Comparison of ENCODE assay signal across 29 cellular contexts in genomic region chr12:131946757-131947156, GRCh38. TPM values are rescaled to one million over a fixed set of nuclear protein-coding genes. Genes with fewer than 3 reads are reported as not detected.
A peak's percentile ranks its signal among the peaks of the same experiment; 100 is the strongest.
DNase-seq lines count a peak whose midpoint lies in the region; ATAC-seq and TF ChIP-seq lines count a peak whose summit lies in the region.
"Had no signal": no experiment of that assay in that cellular context is flagged by ENCODE, and none has a peak within 500 bp of the region (broad histone marks: within the 10 kb centered on the region; RNA-seq: fewer than 3 reads in every experiment).

No MANE protein-coding gene starts in this region.

- no peaks in the 10 kb centered on the region for H3K27me3 ChIP-seq in CD8-positive, alpha-beta T cell (ENCODE audit: insufficient read depth, low read length)
- H3K27me3 ChIP-seq: breast epithelium, colonic mucosa, neural progenitor cell, right lobe of liver, transverse colon had no signal

- H3K27ac ChIP-seq in CD8-positive, alpha-beta T cell (ENCODE audit: low read depth, low read length): no peak overlapping the region
- H3K27ac ChIP-seq: colonic mucosa, neural progenitor cell, right lobe of liver, SK-N-MC had no signal

- no peaks in the 10 kb centered on the region for H3K9me3 Mint-ChIP-seq in CD8-positive, alpha-beta T cell
- H3K9me3 Mint-ChIP-seq in WTC11: no peaks in the 10 kb centered on the region
- H3K9me3 Mint-ChIP-seq: CD4-positive, alpha-beta memory T cell; immature natural killer cell; neural progenitor cell had no signal

- ATAC-seq in CD8-positive, alpha-beta T cell: no peak
- no peak for ATAC-seq in WTC11
- ATAC-seq in omental fat pad (ENCODE audit: low FRiP score): no peak
- ATAC-seq: activated CD4-positive, CD25-positive, alpha-beta regulatory T cell treated with anti-CD3 and anti-CD28 coated beads, Interleukin-2, amount 50 U/mL, for 24 hours; right lobe of liver had no signal

- no peak overlapping the region for H3K4me3 Mint-ChIP-seq in CD8-positive, alpha-beta T cell
- H3K4me3 Mint-ChIP-seq in WTC11: no peak overlapping the region
- H3K4me3 Mint-ChIP-seq: memory B cell, neural progenitor cell had no signal

- CTCF ChIA-PET in CD8-positive, alpha-beta T cell (lab: Charles Lee): no interaction called here
- CTCF ChIA-PET in WTC11 (lab: Charles Lee): no interaction called here

- H3K4me3 ChIP-seq in CD8-positive, alpha-beta T cell (ENCODE audit: low read depth, low read length): no peak overlapping the region
- H3K4me3 ChIP-seq: breast epithelium, colonic mucosa, neural progenitor cell, right lobe of liver, SK-N-MC, transverse colon had no signal

- peak overlapping the region; percentile 62 for H3K27ac Mint-ChIP-seq in CD8-positive, alpha-beta T cell
- peak overlapping the region; percentile 83 for H3K27ac Mint-ChIP-seq in WTC11
- H3K27ac Mint-ChIP-seq: memory B cell, neural progenitor cell had no signal

- no peaks in the 10 kb centered on the region for H3K9me3 ChIP-seq in CD8-positive, alpha-beta T cell (ENCODE audit: low read length)
- H3K9me3 ChIP-seq: breast epithelium, colonic mucosa, right lobe of liver, transverse colon had no signal

- intact Hi-C loops in CD8-positive, alpha-beta T cell (cut with DNase I, micrococcal nuclease): loop anchor here (5.0 to 10.0 kb wide), 2 partner anchors 198 to 1074 kb away; partner anchors contain the start of genes DDX51 (in 1 of the 2), NOC4L (in 1 of the 2) and RAN (in 1 of the 2)
- intact Hi-C loops in posterior vena cava (cut with DNase I): no loop called here

- POLR2A ChIA-PET in CD8-positive, alpha-beta T cell (lab: Charles Lee): no interaction called here
- POLR2A ChIA-PET in WTC11 (lab: Charles Lee): interaction anchor here (0.8 kb wide), 1 partner anchor 19 kb away, joined by 3 read pairs; no protein-coding TSS in a partner anchor

- peaks cover 28% of the 10 kb centered on the region for H3K4me1 Mint-ChIP-seq in CD8-positive, alpha-beta T cell (ENCODE audit: low read depth)
- H3K4me1 Mint-ChIP-seq in WTC11: peaks cover 7% of the 10 kb centered on the region

- no peak for TF ChIP-seq CTCF in CD8-positive, alpha-beta T cell (IDR thresholded peaks at IDR 0.05)
- TF ChIP-seq CTCF in WTC11 (IDR thresholded peaks at IDR 0.05) (no peak), omental fat pad (IDR thresholded peaks at IDR 0.05) (no peak)

- H3K27me3 Mint-ChIP-seq in CD8-positive, alpha-beta T cell (ENCODE audit: low read depth): no peaks in the 10 kb centered on the region
- no peaks in the 10 kb centered on the region for H3K27me3 Mint-ChIP-seq in WTC11 (ENCODE audit: low read depth)
- H3K27me3 Mint-ChIP-seq: CD4-positive, alpha-beta memory T cell; memory B cell had no signal

- H3K4me1 ChIP-seq in CD8-positive, alpha-beta T cell (ENCODE audit: insufficient read depth, low read length): peaks cover 26% of the 10 kb centered on the region
- H3K4me1 ChIP-seq: colonic mucosa, neural progenitor cell had no signal

- peaks cover 1% of the 10 kb centered on the region for H3K36me3 ChIP-seq in CD8-positive, alpha-beta T cell (ENCODE audit: insufficient read depth, low read length)
- H3K36me3 ChIP-seq: breast epithelium, colonic mucosa, neural progenitor cell, transverse colon had no signal

- DNase-seq in activated T-cell treated with anti-CD3 and anti-CD28 coated beads, Interleukin-2, amount 50 U/mL, for 48 hours: peak; percentile 13 to 16
- DNase-seq in activated T-cell treated with anti-CD3 and anti-CD28 coated beads for 4 hours: no peak
- no peak for DNase-seq in CD8-positive, alpha-beta T cell
- DNase-seq in WTC11 (ENCODE audit: low spot score): no peak
- DNase-seq in posterior vena cava (ENCODE audit: low spot score): peak; percentile 54
- DNase-seq in cerebellar cortex (ENCODE audit: low spot score): no peak
- no peak for DNase-seq in iPS-NIHi7 (ENCODE audit: extremely low spot score)
- DNase-seq in omental fat pad (ENCODE audit: low spot score): no peak
- DNase-seq: activated CD4-positive, alpha-beta T cell treated with anti-CD3 and anti-CD28 coated beads, Interleukin-2, amount 50 U/mL, for 48 hours; CD4-positive, alpha-beta memory T cell; colonic mucosa; effector CD4-positive, alpha-beta T cell; erythroblast; GOT3; hypothalamus; immature natural killer cell; NCI-H1092 treated with DMSO at 0.1 percent for 48 hours; NCI-H187; NCI-H510A treated with DMSO at 0.1 percent for 48 hours; NK-92 treated with Interleukin-12 subunit alpha and Interleukin-12 subunit beta, amount 100 ng/mL, for 24 hours; right lobe of liver; stimulated activated CD4-positive, alpha-beta T cell treated with anti-CD3 and anti-CD28 coated beads, Interleukin-12 subunit alpha, Interleukin-12 subunit beta, amount 100 ng/mL, for 4 hours; stimulated activated CD4-positive, alpha-beta T cell treated with anti-CD3 and anti-CD28 coated beads, Interleukin-2, amount 100 ng/mL, for 48 hours; transverse colon had no signal

- H3K36me3 Mint-ChIP-seq in CD8-positive, alpha-beta T cell: peaks cover 28% of the 10 kb centered on the region
- peaks cover 33% of the 10 kb centered on the region for H3K36me3 Mint-ChIP-seq in WTC11

TF ChIP-seq in WTC11, 78 proteins besides CTCF, POLR2A, EP300 and RAD21 (continues in another document):
- TF ChIP-seq TEAD4 (CRISPR knock-in tag; IDR thresholded peaks at IDR 0.05) (no peak), AFF4 (CRISPR knock-in tag; IDR thresholded peaks at IDR 0.05; ENCODE audit: borderline replicate concordance) (no peak), PRRX2 (CRISPR knock-in tag; IDR thresholded peaks at IDR 0.05) (no peak), E2F5 (CRISPR knock-in tag; IDR thresholded peaks at IDR 0.05) (no peak), ZNF425 (CRISPR knock-in tag; conservative IDR thresholded peaks at IDR 0.05) (no peak), MXD4 (CRISPR knock-in tag; IDR thresholded peaks at IDR 0.05; ENCODE audit: borderline replicate concordance) (no peak), ESRRA (CRISPR knock-in tag; IDR thresholded peaks at IDR 0.05; ENCODE audit: borderline replicate concordance) (no peak), HMGA2 (CRISPR knock-in tag; IDR thresholded peaks at IDR 0.05) (no peak)

RNA-seq across cellular contexts. Expression of gene EP400, which starts 3.0 kb away (rescaled TPM):
- total RNA-seq in CD8-positive, alpha-beta T cell: 10 to 100 TPM; 53.1 to 53.9 TPM
- total RNA-seq in WTC11 (2021) (73.0 to 76.7 TPM (median 75.8 TPM) in 3 replicates), posterior vena cava (10 to 100 TPM; 32.6 to 35.2 TPM), omental fat pad (10 to 100 TPM; 16.1 to 34.2 (median 24.7) TPM)

RNA-seq across cellular contexts. Expression of gene PUS1, which starts 17.7 kb away (rescaled TPM):
- total RNA-seq in CD8-positive, alpha-beta T cell: 10 to 100 TPM; 17.5 to 17.9 TPM
- total RNA-seq in WTC11 (2021): 76.2 to 97.4 TPM (median 85.2 TPM) in 3 replicates
- total RNA-seq in posterior vena cava: 10 to 100 TPM; 12.5 to 16.1 TPM
- total RNA-seq in omental fat pad: 10 to 100 TPM; 11.2 to 62.2 (median 17.0) TPM

RNA-seq across cellular contexts. Expression of gene ULK1, which starts 52.3 kb away (rescaled TPM):
- total RNA-seq in CD8-positive, alpha-beta T cell: 10 to 100 TPM; 76.6 to 79.9 TPM
- total RNA-seq in WTC11 (2021) (55.5 to 67.8 TPM (median 62.5 TPM) in 3 replicates), posterior vena cava (10 to 100 TPM; 23.0 to 23.8 TPM), omental fat pad (10 to 100 TPM in 2 of 4 donors, 1 to 10 TPM in 2; 7.7 to 24.4 (median 9.4) TPM)

Comparison
In these comparisons a context has a peak if more than half of its experiments do, and no peak if none do; other contexts are left out.
1. DNase-seq: peak in activated T-cell treated with anti-CD3 and anti-CD28 coated beads, Interleukin-2, amount 50 U/mL, for 48 hours (2 of 2) and posterior vena cava (single experiment); none in activated T-cell treated with anti-CD3 and anti-CD28 coated beads for 4 hours (single experiment), CD8-positive, alpha-beta T cell (0 of 7), WTC11 (single experiment), cerebellar cortex (single experiment), iPS-NIHi7 (single experiment) and omental fat pad (single experiment).
2. intact Hi-C loops: an anchor here in CD8-positive, alpha-beta T cell (5.0 to 10.0 kb wide); none called in posterior vena cava.